ENCODE assay signal across 31 cellular contexts in the genomic region with DNA sequence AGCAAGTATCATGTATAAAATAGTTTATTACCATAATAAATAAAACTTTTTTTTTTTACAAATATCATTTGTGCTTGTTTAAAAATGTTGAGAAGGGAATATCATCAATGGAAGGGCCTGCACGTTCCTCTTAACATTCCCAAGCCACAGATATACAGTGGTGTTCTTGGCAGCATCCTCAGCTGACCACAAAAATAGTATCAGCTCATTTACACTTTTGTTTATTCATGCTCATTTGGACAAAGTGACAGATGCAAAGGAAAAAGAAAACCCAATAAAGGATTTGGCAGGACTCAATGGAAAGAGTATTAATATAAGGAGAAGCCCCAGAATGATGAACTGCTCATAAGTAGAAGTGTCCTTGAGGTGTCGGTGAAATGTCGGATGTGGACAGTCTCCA.
"Had no signal": no experiment of that assay in that cellular context is flagged by ENCODE, and none has a peak within 500 bp of the region (broad histone marks: within the 10 kb centered on the region; RNA-seq: fewer than 3 reads in every experiment).

No MANE protein-coding gene starts in this region.

- DNase-seq: Kasumi-1, MG63, MV-4-11, NCI-H1092, NCI-H1105, NCI-H1417 treated with DMSO at 0.1 percent for 48 hours, NCI-H1436 treated with DMSO at 0.1 percent for 48 hours, NCI-H187, NCI-H1930, NCI-H2029 treated with DMSO at 0.1 percent for 48 hours, NCI-H2081 treated with DMSO at 0.1 percent for 48 hours, NCI-H2107, NCI-H2171, NCI-H226, NCI-H446 treated with DMSO at 0.1 percent for 48 hours, NCI-H510A, NCI-H524, NCI-H526, NCI-H69, NCI-H748 treated with DMSO at 0.1 percent for 48 hours, NCI-H82, PC-9, SHP77, SIG-M5, SJCRH30, T-cell had no signal

- H3K4me3 ChIP-seq: MG63, PC-9, SJCRH30, SK-N-MC had no signal

- H2AFZ ChIP-seq: PC-9 had no signal

- ATAC-seq: Panc1, Right ventricle myocardium inferior, SK-N-SH treated with all-trans-retinoic acid at 6 μM for 48 hours, T-cell had no signal

- H3K4me1 ChIP-seq: SJCRH30 had no signal

- H3K27ac ChIP-seq: PC-9, RWPE1, SJCRH30, SK-N-MC had no signal

- H3K36me3 ChIP-seq: MG63, SJCRH30 had no signal

- H3K27me3 ChIP-seq: MG63, SJCRH30 had no signal

- H3K9me3 ChIP-seq: MG63, SJCRH30 had no signal

- H3K4me2 ChIP-seq: PC-9 had no signal
